In the genomic region with DNA sequence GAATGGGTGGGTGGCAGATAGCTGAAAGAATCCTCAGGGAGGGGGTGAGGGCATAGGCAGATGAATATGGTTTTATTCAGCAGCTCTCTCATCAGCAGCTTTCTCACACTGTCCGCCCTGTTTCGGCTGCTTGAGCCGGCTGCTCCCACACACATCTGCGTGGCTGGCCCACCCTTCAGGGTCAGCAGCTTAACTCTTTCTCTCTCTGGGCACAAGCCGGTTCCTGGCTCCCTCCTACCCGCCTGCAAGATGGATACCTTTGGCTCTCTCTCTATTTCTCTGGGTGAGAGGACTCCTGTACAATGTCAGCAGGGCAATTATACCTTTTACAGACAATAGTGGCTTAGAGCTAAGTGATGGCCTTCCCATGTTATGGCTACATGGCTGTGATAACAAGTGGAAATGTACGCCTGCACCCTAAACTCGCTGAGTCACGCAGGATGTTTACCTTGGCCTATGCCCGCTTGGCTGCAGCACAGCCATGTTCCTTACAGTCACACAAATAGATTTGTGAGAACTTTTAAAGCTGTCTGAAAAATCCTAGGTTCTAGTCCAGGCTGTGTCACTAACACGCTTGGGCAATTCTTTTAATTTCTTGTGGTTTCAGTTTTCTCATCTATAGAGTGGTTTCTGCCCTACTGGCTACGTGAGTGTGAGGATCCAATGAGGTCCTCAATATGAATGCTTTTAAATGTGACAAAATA, we compare ENCODE assay signal across 13 cellular contexts. TPM values are rescaled to one million over a fixed set of nuclear protein-coding genes. Genes with fewer than 3 reads are reported as not detected.
DNase-seq lines count a peak whose midpoint lies in the region; ATAC-seq, FAIRE-seq and TF ChIP-seq lines count a peak whose summit lies in the region.
"Had no signal": no experiment of that assay in that cellular context is flagged by ENCODE, and none has a peak within 500 bp of the region (broad histone marks: within the 10 kb centered on the region; RNA-seq: fewer than 3 reads in every experiment).

No MANE protein-coding gene starts in this region.

- DNase-seq in DMS53 (lab: John Stamatoyannopoulos, UW) (peak; percentile 55), DMS53 treated with DMSO at 0.1 percent for 48 hours (lab: John Stamatoyannopoulos, UW; ENCODE audit: unreplicated experiment) (no peak), K562 (ENCODE audit: extremely low read depth in 1 of 4, low spot score in 3 of 4) (peak in 1 of 4 experiments; percentile 72), NCI-H2171 (lab: John Stamatoyannopoulos, UW) (no peak), sigmoid colon (no peak), HPDE6-E6E7 (ENCODE audit: extremely low spot score) (no peak)
- DNase-seq: NCI-H1417; stimulated activated naive CD8-positive, alpha-beta T cell treated with anti-CD3 and anti-CD28 coated beads, Interleukin-15, amount 100 ng/mL, for 72 hours had no signal

- H3K9ac ChIP-seq in K562 (ENCODE audit: insufficient read depth in 1 of 2, low read depth in 2 of 2, low read length in 2 of 2): no peak overlapping the region

- no peak for TF ChIP-seq RAD21 in K562 (CRISPR knock-in tag; conservative IDR thresholded peaks at IDR 0.05 in 1 of 2, IDR thresholded peaks at IDR 0.05 in 1 of 2)

- TF ChIP-seq POLR2A in K562 (conservative IDR thresholded peaks at IDR 0.05) (no peak), sigmoid colon (IDR thresholded peaks at IDR 0.05) (no peak)

- H3K9me3 ChIP-seq in K562 (replicated peaks; ENCODE audit: control insufficient read depth, insufficient read depth, low read depth, low read length) (no peaks in the 10 kb centered on the region), sigmoid colon (no peaks in the 10 kb centered on the region)

- no TSS peak for BruUV-seq in K562 (replicated peaks; lab: Mats Ljungman, UMichigan)

- TF ChIP-seq EP300 in K562 (IDR thresholded peaks at IDR 0.05; ENCODE audit: low read length) (no peak; the same call in 1 of the 2 replicates), sigmoid colon (IDR thresholded peaks at IDR 0.05) (no peak)

- ATAC-seq in HG03060 (IDR thresholded peaks at IDR 0.05; ENCODE audit: low read depth, unreplicated experiment): peak; percentile 46
- peak; percentile 88 for ATAC-seq in K562
- peak; percentile 68 for ATAC-seq in stimulated activated memory B cell treated with anti-CD40 and anti-IgM and Interleukin-4, amounts not matched to agents 10 μg/mL and 1 μg/mL and 100 μg/mL, for 72 hours
- ATAC-seq: stimulated activated naive CD8-positive, alpha-beta T cell treated with anti-CD3 and anti-CD28 coated beads, Interleukin-15, amount 100 ng/mL, for 72 hours had no signal

- no peak overlapping the region for H3K4me3 Mint-ChIP-seq in stimulated activated memory B cell treated with anti-CD40 and anti-IgM and Interleukin-4, amounts not matched to agents 10 μg/mL and 1 μg/mL and 100 μg/mL, for 72 hours
- H3K4me3 Mint-ChIP-seq: stimulated activated naive CD8-positive, alpha-beta T cell treated with anti-CD3 and anti-CD28 coated beads, Interleukin-15, amount 100 ng/mL, for 72 hours had no signal

- H3K4me1 ChIP-seq in K562 (replicated peaks in 1 of 2; ENCODE audit: control insufficient read depth in 2 of 2, insufficient read depth in 2 of 2, low read length in 2 of 2): peaks cover 0 to 7% of the 10 kb centered on the region in 2 experiments; a peak in 2 of 5 replicates
- H3K4me1 ChIP-seq in sigmoid colon: no peaks in the 10 kb centered on the region

- intact Hi-C loops in K562 (cut with micrococcal nuclease) (no loop called here), sigmoid colon (cut with DNase I) (no loop called here)

- H3K4me2 ChIP-seq in K562 (ENCODE audit: insufficient read depth, low read length): no peak overlapping the region; the same call in 1 of the 2 replicates

- no peaks in the 10 kb centered on the region for H3K27me3 Mint-ChIP-seq in stimulated activated memory B cell treated with anti-CD40 and anti-IgM and Interleukin-4, amounts not matched to agents 10 μg/mL and 1 μg/mL and 100 μg/mL, for 72 hours
- H3K27me3 Mint-ChIP-seq: stimulated activated naive CD8-positive, alpha-beta T cell treated with anti-CD3 and anti-CD28 coated beads, Interleukin-15, amount 100 ng/mL, for 72 hours had no signal

- POLR2A ChIA-PET in K562 (lab: Yijun Ruan, JAX): interaction anchor here (0.6 kb wide), 1 partner anchor 106 kb away, joined by 3 read pairs; no protein-coding TSS in a partner anchor

- CTCF ChIA-PET in K562 (lab: Yijun Ruan, JAX; ENCODE audit: low intra/inter-chr PET ratio): no interaction called here

- no peaks in the 10 kb centered on the region for H4K20me1 ChIP-seq in K562 (replicated peaks; ENCODE audit: control insufficient read depth, insufficient read depth, low read length)

- no peaks in the 10 kb centered on the region for H3K36me3 Mint-ChIP-seq in stimulated activated memory B cell treated with anti-CD40 and anti-IgM and Interleukin-4, amounts not matched to agents 10 μg/mL and 1 μg/mL and 100 μg/mL, for 72 hours

- in situ Hi-C loops in K562 (cut with MboI): no loop called here

- H3K9me1 ChIP-seq in K562 (ENCODE audit: control insufficient read depth, insufficient read depth, low read length): no peaks in the 10 kb centered on the region

- H3K9me3 Mint-ChIP-seq in stimulated activated memory B cell treated with anti-CD40 and anti-IgM and Interleukin-4, amounts not matched to agents 10 μg/mL and 1 μg/mL and 100 μg/mL, for 72 hours: no peaks in the 10 kb centered on the region
- H3K9me3 Mint-ChIP-seq: stimulated activated naive CD8-positive, alpha-beta T cell treated with anti-CD3 and anti-CD28 coated beads, Interleukin-15, amount 100 ng/mL, for 72 hours had no signal

- H3K27ac ChIP-seq in K562 (ENCODE audit: extremely low read depth, low read depth, low read length) (no peak overlapping the region), sigmoid colon (no peak overlapping the region)
- H3K27ac ChIP-seq: 22Rv1, SK-N-MC, skin epidermis had no signal

- TF ChIP-seq CTCF in K562 (IDR thresholded peaks at IDR 0.05 in 2 of 3, conservative IDR thresholded peaks at IDR 0.05 in 1 of 3; ENCODE audit: insufficient read depth in 2 of 3, low read depth in 1 of 3, low read length in 3 of 3): no peak
- no peak for TF ChIP-seq CTCF in sigmoid colon (IDR thresholded peaks at IDR 0.05)

- H2AFZ ChIP-seq in K562 (ENCODE audit: low read depth, low read length): peak overlapping the region; percentile 65

- H3K4me3 ChIP-seq in K562 (no peak overlapping the region), sigmoid colon (no peak overlapping the region)
- H3K4me3 ChIP-seq: SK-N-MC, skin epidermis had no signal

- peak; percentile 93 for FAIRE-seq in K562 (lab: Jason Lieb, UNC)

- WGBS in K562 (ENCODE audit: insufficient coverage, low coverage, missing lambda C conversion rate): 15% methylated on average over 12 of the region's 12 CpGs
- 82 to 85% methylated on average over 12 of the region's 12 CpGs for WGBS in sigmoid colon, 2 donors

- no peak overlapping the region for H3K27ac Mint-ChIP-seq in stimulated activated memory B cell treated with anti-CD40 and anti-IgM and Interleukin-4, amounts not matched to agents 10 μg/mL and 1 μg/mL and 100 μg/mL, for 72 hours
- H3K27ac Mint-ChIP-seq: stimulated activated naive CD8-positive, alpha-beta T cell treated with anti-CD3 and anti-CD28 coated beads, Interleukin-15, amount 100 ng/mL, for 72 hours had no signal

- no peaks in the 10 kb centered on the region for H3K79me2 ChIP-seq in K562 (ENCODE audit: control insufficient read depth, insufficient read depth, low read length)

- H3K27me3 ChIP-seq in K562 (ENCODE audit: control insufficient read depth in 2 of 2, insufficient read depth in 2 of 2, low read length in 2 of 2): peaks cover 0 to under 1% of the 10 kb centered on the region in 2 experiments; a peak in 1 of 5 replicates
- H3K27me3 ChIP-seq in sigmoid colon: no peaks in the 10 kb centered on the region

- H3K36me3 ChIP-seq in K562 (ENCODE audit: control insufficient read depth, insufficient read depth, low read length): no peaks in the 10 kb centered on the region
- no peaks in the 10 kb centered on the region for H3K36me3 ChIP-seq in sigmoid colon

- H3K4me1 Mint-ChIP-seq in stimulated activated memory B cell treated with anti-CD40 and anti-IgM and Interleukin-4, amounts not matched to agents 10 μg/mL and 1 μg/mL and 100 μg/mL, for 72 hours: no peaks in the 10 kb centered on the region
- H3K4me1 Mint-ChIP-seq: stimulated activated naive CD8-positive, alpha-beta T cell treated with anti-CD3 and anti-CD28 coated beads, Interleukin-15, amount 100 ng/mL, for 72 hours had no signal

TF ChIP-seq in K562, 482 proteins besides CTCF, POLR2A, EP300 and RAD21 (continues in another document):
- peak; percentile 76; the same call in 1 of the 2 replicates for TF ChIP-seq IFI16 (CRISPR knock-in tag; IDR thresholded peaks at IDR 0.05)
- TF ChIP-seq, protein P1, sequence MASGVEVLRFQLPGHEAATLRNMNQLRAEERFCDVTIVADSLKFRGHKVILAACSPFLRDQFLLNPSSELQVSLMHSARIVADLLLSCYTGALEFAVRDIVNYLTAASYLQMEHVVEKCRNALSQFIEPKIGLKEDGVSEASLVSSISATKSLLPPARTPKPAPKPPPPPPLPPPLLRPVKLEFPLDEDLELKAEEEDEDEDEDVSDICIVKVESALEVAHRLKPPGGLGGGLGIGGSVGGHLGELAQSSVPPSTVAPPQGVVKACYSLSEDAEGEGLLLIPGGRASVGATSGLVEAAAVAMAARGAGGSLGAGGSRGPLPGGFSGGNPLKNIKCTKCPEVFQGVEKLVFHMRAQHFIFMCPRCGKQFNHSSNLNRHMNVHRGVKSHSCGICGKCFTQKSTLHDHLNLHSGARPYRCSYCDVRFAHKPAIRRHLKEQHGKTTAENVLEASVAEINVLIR (CRISPR knock-in tag; IDR thresholded peaks at IDR 0.05): peak; percentile 66
- no peak for TF ChIP-seq HEY1 (CRISPR knock-in tag; IDR thresholded peaks at IDR 0.05; ENCODE audit: borderline replicate concordance)

RNA-seq across cellular contexts. Expression of gene MMP20, which starts 4.1 kb away (rescaled TPM):
- not detected in 2 replicates for total RNA-seq in K562 (2011; cell fraction: chromatin; rRNA removed; ENCODE audit: low replicate concordance)
- not detected in 2 replicates for total RNA-seq in K562 (2011; cell fraction: nucleolus; rRNA removed)
- not detected in 2 replicates for total RNA-seq in K562 (2011; cell fraction: nucleoplasm; rRNA removed)
- total RNA-seq in K562 (2014; rRNA removed) (not detected in 2 replicates), K562 (2014; rRNA removed; fragmentation: Illumina TruSeq; extraction: Trizol) (not detected in 2 replicates), K562 (2015; rRNA removed; fragmentation: Illumina TruSeq; extraction: Trizol) (not detected in 2 replicates), K562 (2021) (not detected in 2 replicates), sigmoid colon (not detected)
- polyA plus RNA-seq in K562 (2011; rRNA removed) (not detected in 2 replicates), K562 (2014; fragmentation: Illumina TruSeq; extraction: Trizol) (not detected in 2 replicates), K562 (2014; fragmentation: Nextera tagmentation; extraction: Ambion mirVana) (not detected), K562 (2014; rRNA removed) (not detected in 2 replicates), sigmoid colon (not detected)
- polyA plus RNA-seq in K562 (2011; cell fraction: cytosol; rRNA removed): not detected in 2 replicates
- polyA plus RNA-seq in K562 (2011; cell fraction: nucleus; rRNA removed): not detected in 2 replicates
- polyA plus RNA-seq in K562 (2012): not detected in 2 replicates
- polyA minus RNA-seq in K562 (2011; rRNA and poly(A)+ RNA removed): not detected in 2 replicates
- polyA minus RNA-seq in K562 (2011; cell fraction: cytosol; rRNA and poly(A)+ RNA removed): not detected in 2 replicates
- polyA minus RNA-seq in K562 (2011; cell fraction: nucleus; rRNA and poly(A)+ RNA removed): not detected in 2 replicates
